11 cellular contexts compared by ENCODE assay signal in genomic region chr9:80649001-80649420, GRCh38.
DNase-seq lines count a peak whose midpoint lies in the region; ATAC-seq and TF ChIP-seq lines count a peak whose summit lies in the region.
"Had no signal": no experiment of that assay in that cellular context is flagged by ENCODE, and none has a peak within 500 bp of the region (broad histone marks: within the 10 kb centered on the region; RNA-seq: fewer than 3 reads in every experiment).

No MANE protein-coding gene starts in this region.

- TF ChIP-seq CTCF in AG04450 (IDR thresholded peaks at IDR 0.05; ENCODE audit: low read depth, low read length) (no peak), omental fat pad (IDR thresholded peaks at IDR 0.05) (no peak), GM10266 (IDR thresholded peaks at IDR 0.05; ENCODE audit: control insufficient read depth, insufficient read depth, low read depth, missing control alignments) (no peak)

- CTCF ChIA-PET in AG04450 (lab: Charles Lee), result no interaction called here

- POLR2A ChIA-PET in AG04450 (lab: Yijun Ruan, JAX), result interaction anchor here (0.6 kb wide), 2 partner anchors 471 to 1194 kb away, joined by 6 to 12 read pairs; no protein-coding TSS in a partner anchor

- H3K4me3 ChIP-seq in AG04450 (ENCODE audit: low read depth, low read length) (no peak overlapping the region), SJCRH30 (no peak overlapping the region)

- no peaks in the 10 kb centered on the region for H3K36me3 ChIP-seq in SJCRH30

- H3K27ac ChIP-seq in AG04450 (ENCODE audit: low read depth, low read length), result peak overlapping the region; percentile 75
- H3K27ac ChIP-seq in SJCRH30, result peak overlapping the region; percentile 59

- H3K27me3 ChIP-seq in AG04450 (ENCODE audit: control insufficient read depth, insufficient read depth, low read length) (no peaks in the 10 kb centered on the region), SJCRH30 (no peaks in the 10 kb centered on the region)

- peaks cover 23% of the 10 kb centered on the region for H3K4me1 ChIP-seq in SJCRH30

- H3K9me3 ChIP-seq in AG04450 (ENCODE audit: control insufficient read depth, insufficient read depth, low read length) (no peaks in the 10 kb centered on the region), SJCRH30 (replicated peaks) (peaks cover 5% of the 10 kb centered on the region; the same call in 1 of the 2 replicates)

- ATAC-seq in omental fat pad (ENCODE audit: low FRiP score), result peak; percentile 88
- ATAC-seq: WTC11 had no signal

- peak; percentile 82 for DNase-seq in AG04450 (ENCODE audit: low read depth, low spot score)
- DNase-seq in SJCRH30, result peak; percentile 67 to 77
- peak; percentile 28 for DNase-seq in fibroblast of the conjunctiva (ENCODE audit: low read depth)
- peak; percentile 28 for DNase-seq in omental fat pad (ENCODE audit: low spot score)
- no peak for DNase-seq in NCI-H526 (lab: John Stamatoyannopoulos, UW)
- no peak for DNase-seq in NCI-H2107 treated with DMSO at 0.1 percent for 48 hours (lab: John Stamatoyannopoulos, UW; ENCODE audit: unreplicated experiment)
- DNase-seq in GM10266 (ENCODE audit: extremely low spot score), result no peak
- DNase-seq in activated effector memory CD4-positive, alpha-beta T cell treated with Interleukin-2 at 50 U/mL for 16 hours, result no peak
- DNase-seq: activated naive CD4-positive, alpha-beta T cell treated with anti-CD3 and anti-CD28 coated beads, Interleukin-2, amount 10 ng/mL, durations not matched to agents 7 days and 5 days; OCI-M1 had no signal

Comparison
In these comparisons a context has a peak if more than half of its experiments do, and no peak if none do; other contexts are left out.
1. DNase-seq: peak in AG04450 (single experiment), SJCRH30 (2 of 2), fibroblast of the conjunctiva (single experiment) and omental fat pad (single experiment); none in NCI-H526 (0 of 2), NCI-H2107 treated with DMSO at 0.1 percent for 48 hours (single experiment), GM10266 (single experiment) and activated effector memory CD4-positive, alpha-beta T cell treated with Interleukin-2 at 50 U/mL for 16 hours (single experiment).